Comparison of ENCODE assay signal across 10 cellular contexts in genomic region chr17:19724501-19725420, GRCh38. TPM values are rescaled to one million over a fixed set of nuclear protein-coding genes. Genes with fewer than 3 reads are reported as not detected.
DNase-seq lines count a peak whose midpoint lies in the region; ATAC-seq and TF ChIP-seq lines count a peak whose summit lies in the region.
"Had no signal": no experiment of that assay in that cellular context is flagged by ENCODE, and none has a peak within 500 bp of the region (broad histone marks: within the 10 kb centered on the region; RNA-seq: fewer than 3 reads in every experiment).

No MANE protein-coding gene starts in this region.

- H3K36me3 ChIP-seq in mammary epithelial cell (ENCODE audit: insufficient read depth, low read length) (no peaks in the 10 kb centered on the region), mucosa of stomach (ENCODE audit: control insufficient read depth, insufficient read depth, low read length) (no peaks in the 10 kb centered on the region)

- H3K4me3 ChIP-seq in mammary epithelial cell (replicated peaks in 1 of 3; ENCODE audit: insufficient read depth in 1 of 3, low read depth in 2 of 3, low read length in 3 of 3), result no peak overlapping the region
- no peak overlapping the region for H3K4me3 ChIP-seq in mucosa of stomach (ENCODE audit: low read length)

- peak overlapping the region; percentile 79 for H2AFZ ChIP-seq in mammary epithelial cell (ENCODE audit: low read depth, low read length)

- peak overlapping the region; percentile 72 for H3K27ac ChIP-seq in mammary epithelial cell (ENCODE audit: insufficient read depth, low read depth, low read length)

- no TSS peak for BruUV-seq in mammary epithelial cell (replicated peaks; lab: Mats Ljungman, UMichigan)

- peaks cover 53% of the 10 kb centered on the region for H3K4me1 ChIP-seq in mammary epithelial cell (ENCODE audit: insufficient read depth, low read length)
- H3K4me1 ChIP-seq in mucosa of stomach (ENCODE audit: control insufficient read depth, insufficient read depth, low read length), result peaks cover 53% of the 10 kb centered on the region

- peak overlapping the region; percentile 73 for H3K4me2 ChIP-seq in mammary epithelial cell (ENCODE audit: insufficient read depth, low read depth, low read length)

- no peaks in the 10 kb centered on the region for H4K20me1 ChIP-seq in mammary epithelial cell (ENCODE audit: insufficient read depth, low read length)

- 22% methylated on average over 24 of the region's 55 CpGs for WGBS in mammary epithelial cell (ENCODE audit: low coverage, missing lambda C conversion rate)

- H3K9me3 ChIP-seq in mammary epithelial cell (replicated peaks; ENCODE audit: insufficient read depth, low read length), result no peaks in the 10 kb centered on the region
- no peaks in the 10 kb centered on the region for H3K9me3 ChIP-seq in mucosa of stomach (ENCODE audit: control insufficient read depth, low read length)

- no peaks in the 10 kb centered on the region for H3K27me3 ChIP-seq in mammary epithelial cell (ENCODE audit: insufficient read depth, low read length)
- no peaks in the 10 kb centered on the region for H3K27me3 ChIP-seq in mucosa of stomach (ENCODE audit: control insufficient read depth, insufficient read depth, low read length)

- peak; percentile 90 for DNase-seq in Right ventricle myocardium inferior (ENCODE audit: missing footprints)
- DNase-seq in cardiac septum (ENCODE audit: low spot score), result no peak
- DNase-seq in mammary epithelial cell, result peak; percentile 75
- peak; percentile 3 to 47 for DNase-seq in stimulated activated CD8-positive, alpha-beta memory T cell treated with anti-CD3 and anti-CD28 coated beads, Interleukin-7, amount 100 ng/mL, for 4 hours (ENCODE audit: low read depth in 2 of 2)
- DNase-seq in NCI-H510A treated with DMSO at 0.1 percent for 48 hours (lab: John Stamatoyannopoulos, UW), result no peak

- H3K9ac ChIP-seq in mammary epithelial cell (ENCODE audit: insufficient read depth, low read length), result no peak overlapping the region
- H3K9ac ChIP-seq in mucosa of stomach (ENCODE audit: low read length), result peak overlapping the region; percentile 73

- no peak for ATAC-seq in Right ventricle myocardium inferior
- no peak for ATAC-seq in HG03520 (IDR thresholded peaks at IDR 0.05; ENCODE audit: unreplicated experiment)
- ATAC-seq in GM18520 (IDR thresholded peaks at IDR 0.05; ENCODE audit: unreplicated experiment), result no peak

- CTCF ChIA-PET in mammary epithelial cell (lab: Charles Lee; ENCODE audit: low non-redundant PET), result no interaction called here

- no peaks in the 10 kb centered on the region for H3K79me2 ChIP-seq in mammary epithelial cell (ENCODE audit: insufficient read depth, low read length)

- dilution Hi-C loops in mammary epithelial cell (cut with HindIII; ENCODE audit: low sequenced_read_pairs), result loop anchor here (5.0 kb wide), 1 partner anchor 38 kb away; no protein-coding TSS in a partner anchor

- no peak for TF ChIP-seq CTCF in mammary epithelial cell (conservative IDR thresholded peaks at IDR 0.05 in 1 of 2, IDR thresholded peaks at IDR 0.05 in 1 of 2; ENCODE audit: extremely low read depth in 1 of 2, insufficient read depth in 1 of 2, low read depth in 1 of 2, low read length in 2 of 2)

- in situ Hi-C loops in mammary epithelial cell (cut with MboI; ENCODE audit: low sequenced_read_pairs in 2 of 2), result no loop called here

- intact Hi-C loops in Right ventricle myocardium inferior (cut with DNase I) (loop anchor here (5.0 kb wide), 1 partner anchor 52 kb away; no protein-coding TSS in a partner anchor), cardiac septum (cut with DNase I) (no loop called here), mammary epithelial cell (cut with micrococcal nuclease) (loop anchor here (1.0 to 2.0 kb wide), 2 partner anchors 18 to 29 kb away; no protein-coding TSS in a partner anchor)

RNA-seq across cellular contexts. Expression of gene SLC47A2, which starts 8.4 kb away (rescaled TPM):
- not detected for total RNA-seq in Right ventricle myocardium inferior
- total RNA-seq in cardiac septum, result not detected
- 1 to 10 TPM; 1.5 to 9.5 TPM for total RNA-seq in mammary epithelial cell
- 0.60 TPM for polyA plus RNA-seq in mammary epithelial cell
- 3.0 TPM for polyA minus RNA-seq in mammary epithelial cell
- total RNA-seq: kidney epithelial cell, NCI-H460 had no signal

RNA-seq across cellular contexts. Expression of gene ALDH3A1, which starts 23.3 kb away (rescaled TPM):
- not detected for total RNA-seq in Right ventricle myocardium inferior
- total RNA-seq in cardiac septum, result 0.24 TPM
- 10 to 100 TPM in 1 of 2 donors, under 1 TPM in 1; 0.49 to 21.8 TPM for total RNA-seq in mammary epithelial cell
- polyA plus RNA-seq in mammary epithelial cell, result 6.9 TPM
- polyA minus RNA-seq in mammary epithelial cell, result 16.7 TPM

Comparison
In these comparisons a context has a peak if more than half of its experiments do, and no peak if none do; other contexts are left out.
1. DNase-seq: peak in Right ventricle myocardium inferior (single experiment), mammary epithelial cell (single experiment) and stimulated activated CD8-positive, alpha-beta memory T cell treated with anti-CD3 and anti-CD28 coated beads, Interleukin-7, amount 100 ng/mL, for 4 hours (2 of 2); none in cardiac septum (single experiment) and NCI-H510A treated with DMSO at 0.1 percent for 48 hours (single experiment).